In genomic region chr5:78975035-78975434, GRCh38 we compare ENCODE assay signal across 16 cellular contexts. TPM values are rescaled to one million over a fixed set of nuclear protein-coding genes. Genes with fewer than 3 reads are reported as not detected.
DNase-seq lines count a peak whose midpoint lies in the region; FAIRE-seq and TF ChIP-seq lines count a peak whose summit lies in the region.
"Had no signal": no experiment of that assay in that cellular context is flagged by ENCODE, and none has a peak within 500 bp of the region (broad histone marks: within the 10 kb centered on the region; RNA-seq: fewer than 3 reads in every experiment).

No MANE protein-coding gene starts in this region.

- H3K4me1 ChIP-seq in HEK293 (ENCODE audit: control insufficient read depth, insufficient read depth, low read length) (peaks cover 20% of the 10 kb centered on the region), kidney (ENCODE audit: control insufficient read depth in 1 of 2, insufficient read depth in 1 of 2, low read depth in 1 of 2, low read length in 2 of 2) (peaks cover 14 to 19% of the 10 kb centered on the region in 2 donors)

- H3K4me3 ChIP-seq in HEK293 (ENCODE audit: low read depth, low read length) (no peak overlapping the region), kidney (ENCODE audit: low read length in 2 of 2) (no peak overlapping the region)

- POLR2A ChIA-PET in HEK293 (lab: Yijun Ruan, JAX), result interaction anchor here (1.1 kb wide), 1 partner anchor 9 kb away, joined by 3 read pairs; no protein-coding TSS in a partner anchor

- TF ChIP-seq CTCF in HEK293 (tag by site-specific recombination; IDR thresholded peaks at IDR 0.05), result no peak
- no peak for TF ChIP-seq CTCF in kidney (IDR thresholded peaks at IDR 0.05; ENCODE audit: borderline replicate concordance, extremely low read depth, insufficient read depth)

- H3K27ac ChIP-seq in HEK293 (ENCODE audit: extremely low read depth, low read depth, low read length) (no peak overlapping the region; the same call in 1 of the 2 replicates), caudate nucleus (ENCODE audit: low read depth, low read length) (peak overlapping the region; percentile 55), kidney (ENCODE audit: low read depth in 2 of 2, low read length in 2 of 2) (no peak overlapping the region), substantia nigra (ENCODE audit: low read depth, low read length, poor library complexity, severe bottlenecking) (peak overlapping the region; percentile 52)
- H3K27ac ChIP-seq: KMS-11 had no signal

- no peak for DNase-seq in caudate nucleus (lab: John Stamatoyannopoulos, UW)
- DNase-seq in kidney, result peak; percentile 49
- peak in 1 of 49 donors; percentile 5 for DNase-seq in substantia nigra (lab: John Stamatoyannopoulos, UW)
- DNase-seq in stimulated activated CD4-positive, alpha-beta T cell treated with anti-CD3 and anti-CD28 coated beads, Interleukin-4, amount 100 ng/mL, for 4 hours, result no peak
- no peak for DNase-seq in HuH-7 (ENCODE audit: low spot score)
- DNase-seq in 8988T, result no peak
- no peak for DNase-seq in activated CD4-positive, alpha-beta T cell treated with anti-CD3 and anti-CD28 coated beads for 4 hours
- DNase-seq: Calu3; CD4-positive, alpha-beta T cell; DMS53; H7; NCI-H1048; NCI-H146; NCI-H2081 treated with DMSO at 0.1 percent for 48 hours had no signal

- CTCF ChIA-PET in HEK293 (lab: Yijun Ruan, JAX), result interaction anchor here (1.1 to 2.2 kb wide), 4 partner anchors 9 to 75 kb away, joined by 3 to 11 read pairs (median 6); no protein-coding TSS in a partner anchor

- H3K9ac ChIP-seq in kidney (ENCODE audit: low read length in 2 of 2), result no peak overlapping the region
- H3K9ac ChIP-seq: KMS-11 had no signal

- H3K36me3 ChIP-seq in HEK293 (ENCODE audit: control insufficient read depth in 2 of 2, insufficient read depth in 1 of 2, low read length in 2 of 2), result no peaks in the 10 kb centered on the region
- no peaks in the 10 kb centered on the region for H3K36me3 ChIP-seq in kidney (ENCODE audit: control insufficient read depth in 1 of 2, insufficient read depth in 2 of 2, low read length in 2 of 2)

- intact Hi-C loops in kidney (cut with DNase I), result no loop called here

- no peak for FAIRE-seq in kidney (lab: Jason Lieb, UNC)

- H3K9me3 ChIP-seq in HEK293 (ENCODE audit: control insufficient read depth, insufficient read depth, low read depth, low read length), result no peaks in the 10 kb centered on the region
- no peaks in the 10 kb centered on the region for H3K9me3 ChIP-seq in kidney (ENCODE audit: control insufficient read depth in 1 of 2, low read length in 2 of 2)

TF ChIP-seq in HEK293, 187 proteins besides CTCF, POLR2A, EP300 and RAD21:
- TF ChIP-seq ZNF776 (tag by site-specific recombination; IDR thresholded peaks at IDR 0.05; ENCODE audit: borderline replicate concordance) (no peak), ZNF223 (tag by site-specific recombination; IDR thresholded peaks at IDR 0.05) (peak; percentile 89)
TF ChIP-seq in HEK293: peak in this region for 1.

RNA-seq across cellular contexts. Expression of gene ARSB, which starts 10.1 kb away (rescaled TPM):
- total RNA-seq in kidney, result 16.4 TPM
- polyA plus RNA-seq in kidney (ENCODE audit: insufficient read depth, low read depth, low replicate concordance), result 8.3 TPM

Comparison
In these comparisons a context has a peak if more than half of its experiments do, and no peak if none do; other contexts are left out.
1. H3K27ac ChIP-seq: peak in caudate nucleus (single experiment) and substantia nigra (single experiment); none in HEK293 (single experiment) and kidney (0 of 2).